Comparison of ENCODE assay signal across 33 cellular contexts in genomic region chr6:118297821-118298220, GRCh38.
DNase-seq lines count a peak whose midpoint lies in the region; ATAC-seq lines count a peak whose summit lies in the region.
"Had no signal": no experiment of that assay in that cellular context is flagged by ENCODE, and none has a peak within 500 bp of the region (broad histone marks: within the 10 kb centered on the region; RNA-seq: fewer than 3 reads in every experiment).

No MANE protein-coding gene starts in this region.

- H3K27ac ChIP-seq in mesenchymal stem cell (ENCODE audit: low read length, poor library complexity, severe bottlenecking) (no peak overlapping the region), aorta (ENCODE audit: low read depth in 1 of 2, low read length in 2 of 2) (peak overlapping the region in 1 of 2 donors; percentile 67)
- H3K27ac ChIP-seq: 22Rv1, KMS-11, lower lobe of right lung, prostate gland, SJSA1 had no signal

- H3K4me1 ChIP-seq in mesenchymal stem cell (ENCODE audit: control insufficient read depth, insufficient read depth, low read depth, low read length) (no peaks in the 10 kb centered on the region), aorta (ENCODE audit: control insufficient read depth in 1 of 2, insufficient read depth in 2 of 2, low read length in 2 of 2) (peaks cover 9 to 10% of the 10 kb centered on the region in 2 donors)
- H3K4me1 ChIP-seq: lower lobe of right lung, prostate gland, SJSA1 had no signal

- H3K9ac ChIP-seq in mesenchymal stem cell (ENCODE audit: low read length), result no peak overlapping the region
- H3K9ac ChIP-seq: KMS-11 had no signal

- H3K14ac ChIP-seq in mesenchymal stem cell (ENCODE audit: low read length in 2 of 2), result no peak overlapping the region

- intact Hi-C loops in aorta (cut with DNase I), result loop anchor here in 1 of 2 donors (10.0 kb wide), 1 partner anchor 87 kb away; no protein-coding TSS in a partner anchor

- peak overlapping the region in 1 of 2 experiments; percentile 82 for H3K4ac ChIP-seq in mesenchymal stem cell (ENCODE audit: low read depth in 1 of 2, low read length in 2 of 2)

- no peak overlapping the region for H2AK5ac ChIP-seq in mesenchymal stem cell (ENCODE audit: low read length, severe bottlenecking)

- WGBS in mesenchymal stem cell, result 100% methylated on average over 1 of the region's 2 CpGs
- 17 to 31% methylated on average over 2 of the region's 2 CpGs for WGBS in aorta, 2 donors

- no peak overlapping the region for H3K4me3 ChIP-seq in mesenchymal stem cell (ENCODE audit: insufficient read depth in 1 of 2, low read depth in 1 of 2, low read length in 2 of 2)
- H3K4me3 ChIP-seq in aorta (ENCODE audit: low read length in 2 of 2), result no peak overlapping the region
- H3K4me3 ChIP-seq: lower lobe of right lung, prostate gland, SJSA1 had no signal

- no peak overlapping the region for H4K91ac ChIP-seq in mesenchymal stem cell (ENCODE audit: low read length)

- H3K79me1 ChIP-seq in mesenchymal stem cell (replicated peaks; ENCODE audit: low read length, poor library complexity, severe bottlenecking), result no peaks in the 10 kb centered on the region

- H3K4me2 ChIP-seq in mesenchymal stem cell (ENCODE audit: low read length, poor library complexity, severe bottlenecking), result no peak overlapping the region
- H3K4me2 ChIP-seq: KMS-11 had no signal

- DNase-seq in DMS 273 (lab: John Stamatoyannopoulos, UW; ENCODE audit: unreplicated experiment) (peak; percentile 16), DMS 273 treated with DMSO at 0.1 percent for 48 hours (lab: John Stamatoyannopoulos, UW) (no peak), RPMI7951 (ENCODE audit: low read depth) (peak; percentile 27), mesenchymal stem cell (no peak), aorta (no peak), NCI-H82 treated with DMSO at 0.1 percent for 48 hours (lab: John Stamatoyannopoulos, UW; ENCODE audit: unreplicated experiment) (no peak), NCI-H526 treated with DMSO at 0.1 percent for 48 hours (lab: John Stamatoyannopoulos, UW) (no peak)
- no peak for DNase-seq in activated CD4-positive, alpha-beta T cell treated with anti-CD3 and anti-CD28 coated beads for 48 hours
- DNase-seq: activated CD4-positive, alpha-beta T cell treated with anti-CD3 and anti-CD28 coated beads, Interleukin-2, amount 50 U/mL, for 48 hours; activated CD4-positive, CD25-positive, alpha-beta regulatory T cell; activated gamma-delta T cell treated with Interleukin-2 at 50 U/mL for 16 hours; activated T-cell treated with anti-CD3 and anti-CD28 coated beads, Interleukin-2, amount 50 U/mL, for 48 hours; Caco-2; central memory CD4-positive, alpha-beta T cell; DMS79 treated with DMSO at 0.1 percent for 48 hours; effector memory CD8-positive, alpha-beta T cell; GOT3; head of caudate nucleus; kidney; lower lobe of right lung; natural killer cell; NCI-H1417 treated with DMSO at 0.1 percent for 48 hours; NCI-H774; occipital lobe; RPMI8226; stimulated activated CD4-positive, alpha-beta T cell treated with anti-CD3 and anti-CD28 coated beads, Interleukin-4, amount 100 ng/mL, for 24 hours; T-cell; trophoblast cell had no signal

- no peak overlapping the region for H2BK15ac ChIP-seq in mesenchymal stem cell (ENCODE audit: low read depth, poor library complexity, severe bottlenecking)

- no peak overlapping the region for H2AFZ ChIP-seq in mesenchymal stem cell (ENCODE audit: low read depth, low read length)

- peak overlapping the region; percentile 86 to 97 for H2BK12ac ChIP-seq in mesenchymal stem cell (ENCODE audit: low read length in 2 of 2)

- no peaks in the 10 kb centered on the region for H3K9me3 ChIP-seq in mesenchymal stem cell (ENCODE audit: control insufficient read depth, low read length)
- no peaks in the 10 kb centered on the region for H3K9me3 ChIP-seq in aorta (ENCODE audit: control insufficient read depth, low read length)
- H3K9me3 ChIP-seq: Caco-2, lower lobe of right lung, prostate gland, SJSA1 had no signal

- peak; percentile 17 for ATAC-seq in aorta (ENCODE audit: low FRiP score)
- ATAC-seq: effector memory CD8-positive, alpha-beta T cell; lower lobe of right lung; natural killer cell; sciatic nerve; T-cell had no signal

- peak overlapping the region; percentile 75 for H4K8ac ChIP-seq in mesenchymal stem cell (ENCODE audit: low read length)

- no peak overlapping the region for H3K23ac ChIP-seq in mesenchymal stem cell (ENCODE audit: low read length in 2 of 2)

- H3K27me3 ChIP-seq in mesenchymal stem cell (ENCODE audit: control insufficient read depth in 1 of 2, insufficient read depth in 1 of 2, low read length in 2 of 2) (no peaks in the 10 kb centered on the region), aorta (ENCODE audit: control insufficient read depth in 1 of 2, insufficient read depth in 2 of 2, low read length in 1 of 2) (no peaks in the 10 kb centered on the region)

- peak overlapping the region; percentile 73 for H2BK120ac ChIP-seq in mesenchymal stem cell (ENCODE audit: low read depth, low read length)

- peak overlapping the region; percentile 85 to 91 for H3K18ac ChIP-seq in mesenchymal stem cell (ENCODE audit: low read depth in 1 of 2, low read length in 2 of 2)

- no peak overlapping the region for H2BK5ac ChIP-seq in mesenchymal stem cell (ENCODE audit: low read depth, low read length, poor library complexity, severe bottlenecking)

- no peaks in the 10 kb centered on the region for H3K36me3 ChIP-seq in mesenchymal stem cell (ENCODE audit: control insufficient read depth in 1 of 2, insufficient read depth in 2 of 2, low read depth in 1 of 2, low read length in 2 of 2)
- no peaks in the 10 kb centered on the region for H3K36me3 ChIP-seq in aorta (ENCODE audit: control insufficient read depth in 1 of 2, insufficient read depth in 2 of 2, low read length in 1 of 2)
- H3K36me3 ChIP-seq: lower lobe of right lung, prostate gland, SJSA1 had no signal

Comparison
In these comparisons a context has a peak if more than half of its experiments do, and no peak if none do; other contexts are left out.
1. DNase-seq: peak in DMS 273 (single experiment) and RPMI7951 (single experiment); none in DMS 273 treated with DMSO at 0.1 percent for 48 hours (single experiment), mesenchymal stem cell (single experiment), aorta (0 of 2), NCI-H82 treated with DMSO at 0.1 percent for 48 hours (single experiment), activated CD4-positive, alpha-beta T cell treated with anti-CD3 and anti-CD28 coated beads for 48 hours (single experiment) and NCI-H526 treated with DMSO at 0.1 percent for 48 hours (single experiment).